In the genomic region with DNA sequence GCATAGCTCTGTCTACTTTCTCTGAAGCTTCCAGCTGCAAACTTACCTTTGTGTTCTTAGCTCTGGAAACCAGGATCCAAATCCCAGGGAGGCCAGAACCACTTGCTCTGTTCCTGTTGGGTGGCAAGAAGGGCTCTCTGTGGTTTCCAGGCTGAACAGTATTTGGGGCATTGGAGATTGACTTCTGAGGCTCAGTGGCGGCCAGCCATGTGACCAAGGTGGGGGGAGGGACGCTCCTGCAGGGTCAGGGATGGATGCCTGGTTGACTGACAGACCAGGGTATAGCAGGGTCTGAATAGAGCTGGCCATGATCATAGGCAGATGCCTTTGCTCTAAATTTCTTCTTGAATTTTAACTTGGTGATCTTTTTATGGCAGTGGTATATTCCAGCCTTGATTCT, we compare ENCODE assay signal across 23 cellular contexts. TPM values are rescaled to one million over a fixed set of nuclear protein-coding genes. Genes with fewer than 3 reads are reported as not detected.
DNase-seq lines count a peak whose midpoint lies in the region; ATAC-seq and TF ChIP-seq lines count a peak whose summit lies in the region.
"Had no signal": no experiment of that assay in that cellular context is flagged by ENCODE, and none has a peak within 500 bp of the region (broad histone marks: within the 10 kb centered on the region; RNA-seq: fewer than 3 reads in every experiment).

No MANE protein-coding gene starts in this region.

- no peaks in the 10 kb centered on the region for H3K36me3 ChIP-seq in GM23338 (ENCODE audit: insufficient read depth)
- H3K36me3 ChIP-seq in neuronal stem cell (replicated peaks in 1 of 2; ENCODE audit: control insufficient read depth in 2 of 2, insufficient read depth in 2 of 2, low read length in 2 of 2): peaks cover 0 to 2% of the 10 kb centered on the region in 2 donors
- no peaks in the 10 kb centered on the region for H3K36me3 ChIP-seq in adrenal gland (replicated peaks in 1 of 2)
- H3K36me3 ChIP-seq: HAP-1 had no signal

- no peak overlapping the region for H4K91ac ChIP-seq in neuronal stem cell (ENCODE audit: low read depth, low read length, poor library complexity)

- H3F3A ChIP-seq in GM23338 (replicated peaks; ENCODE audit: low read depth): no peaks in the 10 kb centered on the region

- H3K36me3 Mint-ChIP-seq in GM23338 (ENCODE audit: low read depth): no peaks in the 10 kb centered on the region

- ATAC-seq in GM23338 (peak; percentile 95), HG03439 (IDR thresholded peaks at IDR 0.05; ENCODE audit: unreplicated experiment) (no peak)

- no peak overlapping the region for H2BK15ac ChIP-seq in neuronal stem cell (ENCODE audit: low read length)

- H3K4me1 ChIP-seq in GM23338 (ENCODE audit: insufficient read depth): no peaks in the 10 kb centered on the region
- H3K4me1 ChIP-seq in neuronal stem cell (ENCODE audit: control insufficient read depth in 2 of 2, insufficient read depth in 1 of 2, low read depth in 1 of 2, low read length in 2 of 2): peaks cover 2 to 10% of the 10 kb centered on the region in 2 donors
- no peaks in the 10 kb centered on the region for H3K4me1 ChIP-seq in adrenal gland (replicated peaks in 1 of 2)
- H3K4me1 ChIP-seq: BLaER1 treated with 17β-estradiol and CSF1 and Interleukin-3, amounts not matched to agents 10 nM and 100 nM; Caco-2; HAP-1 had no signal

- H3K4me3 Mint-ChIP-seq in GM23338: no peak overlapping the region
- H3K4me3 Mint-ChIP-seq: CD4-positive, alpha-beta memory T cell; IgD-negative memory B cell had no signal

- intact Hi-C loops in adrenal gland (cut with DNase I): no loop called here

- H3K27me3 ChIP-seq in GM23338 (ENCODE audit: insufficient read depth) (no peaks in the 10 kb centered on the region), neuronal stem cell (ENCODE audit: control insufficient read depth in 3 of 3, insufficient read depth in 3 of 3, low read depth in 1 of 3, low read length in 3 of 3) (no peaks in the 10 kb centered on the region), adrenal gland (no peaks in the 10 kb centered on the region)
- H3K27me3 ChIP-seq: BLaER1 treated with 17β-estradiol and CSF1 and Interleukin-3, amounts not matched to agents 10 nM and 100 nM had no signal

- no peak overlapping the region for H3K18ac ChIP-seq in neuronal stem cell (ENCODE audit: low read length)

- H4K8ac ChIP-seq in neuronal stem cell (ENCODE audit: low read depth, low read length): no peak overlapping the region

- peaks cover 5% of the 10 kb centered on the region; the same call in 1 of the 3 replicates for H3K4me1 Mint-ChIP-seq in GM23338
- H3K4me1 Mint-ChIP-seq: CD4-positive, alpha-beta memory T cell; IgD-negative memory B cell had no signal

- DNase-seq in GM23338 (ENCODE audit: low spot score) (peak; percentile 42), ecto neural progenitor cell (ENCODE audit: low spot score) (peak; percentile 56), iPS-NIHi7 (ENCODE audit: extremely low spot score) (peak; percentile 63), neuronal stem cell (ENCODE audit: low spot score) (no peak), kidney tubule cell (ENCODE audit: low spot score) (no peak), adrenal gland (no peak)
- DNase-seq in stimulated activated CD4-positive, alpha-beta T cell treated with anti-CD3 and anti-CD28 coated beads, Interleukin-12 subunit alpha, Interleukin-12 subunit beta, amount 100 ng/mL, for 4 hours: no peak
- DNase-seq: 8988T; Caco-2; CD4-positive, alpha-beta memory T cell; DMS 273 treated with DMSO at 0.1 percent for 48 hours; DND-41; Kasumi-1; NCI-H1417; NCI-H1694 treated with DMSO at 0.1 percent for 48 hours; NCI-H2081 treated with DMSO at 0.1 percent for 48 hours; NCI-H2171 treated with DMSO at 0.1 percent for 48 hours; NCI-H526; Right ventricle myocardium superior had no signal

- WGBS in neuronal stem cell (ENCODE audit: extremely low coverage in 2 of 2, insufficient read length in 2 of 2, insufficient replicate concordance in 1 of 2), 2 donors: no CpG with 5 or more reads among the region's 2 CpGs
- 80 to 88% (median 86%) methylated on average over 2 of the region's 2 CpGs; no CpG with 5 or more reads in 1 of the 4 donors for whole genome bisulfite sequencing in adrenal gland, 4 donors

- H3K14ac ChIP-seq in neuronal stem cell (ENCODE audit: low read length): no peak overlapping the region

- H3K9me3 ChIP-seq in neuronal stem cell (replicated peaks in 1 of 2; ENCODE audit: control insufficient read depth in 2 of 2, insufficient read depth in 1 of 2, low read depth in 1 of 2, low read length in 2 of 2) (peaks cover 0 to 2% of the 10 kb centered on the region in 2 donors), adrenal gland (replicated peaks in 1 of 3) (no peaks in the 10 kb centered on the region)
- H3K9me3 ChIP-seq: BLaER1 treated with 17β-estradiol and CSF1 and Interleukin-3, amounts not matched to agents 10 nM and 100 nM; Caco-2; HAP-1 had no signal

- H2BK5ac ChIP-seq in neuronal stem cell (ENCODE audit: low read length): no peak overlapping the region

- no peak overlapping the region for H2AK5ac ChIP-seq in neuronal stem cell (ENCODE audit: low read depth, low read length)

- H3K79me2 ChIP-seq in GM23338 (replicated peaks; ENCODE audit: insufficient read depth): no peaks in the 10 kb centered on the region

- H3K23ac ChIP-seq in neuronal stem cell (ENCODE audit: low read depth, low read length, poor library complexity): no peak overlapping the region

- no peaks in the 10 kb centered on the region for H3K27me3 Mint-ChIP-seq in GM23338 (ENCODE audit: insufficient read depth, low read depth, poor library complexity)
- H3K27me3 Mint-ChIP-seq: CD4-positive, alpha-beta memory T cell; IgD-negative memory B cell had no signal

- no peaks in the 10 kb centered on the region for H3K9me3 Mint-ChIP-seq in GM23338
- H3K9me3 Mint-ChIP-seq: CD4-positive, alpha-beta memory T cell; IgD-negative memory B cell had no signal

- no peak overlapping the region for H3K9ac ChIP-seq in neuronal stem cell (ENCODE audit: low read depth, low read length, poor library complexity)
- H3K9ac ChIP-seq: BLaER1 treated with 17β-estradiol and CSF1 and Interleukin-3, amounts not matched to agents 10 nM and 100 nM had no signal

- 0 out of 2 replicates have a peak overlapping the region, but pooled peaks have one; percentile 33 for H2AFZ ChIP-seq in GM23338
- H2AFZ ChIP-seq in neuronal stem cell (ENCODE audit: low read length): peak overlapping the region; percentile 79

- H3K4ac ChIP-seq in neuronal stem cell (ENCODE audit: low read length): no peak overlapping the region

- TF ChIP-seq POLR2A in adrenal gland (IDR thresholded peaks at IDR 0.05): no peak

- H3K4me2 ChIP-seq in GM23338: no peak overlapping the region
- H3K4me2 ChIP-seq in neuronal stem cell (ENCODE audit: insufficient read depth, low read length, poor library complexity, severe bottlenecking): no peak overlapping the region

- TF ChIP-seq CTCF in GM23338 (conservative IDR thresholded peaks at IDR 0.05; ENCODE audit: low read depth in 2 of 2) (no peak), adrenal gland (IDR thresholded peaks at IDR 0.05) (no peak)

- no peaks in the 10 kb centered on the region for H4K20me1 ChIP-seq in GM23338 (replicated peaks; ENCODE audit: insufficient read depth)
- H4K20me1 ChIP-seq: BLaER1 treated with 17β-estradiol and CSF1 and Interleukin-3, amounts not matched to agents 10 nM and 100 nM had no signal

- H3K9me2 ChIP-seq in GM23338 (ENCODE audit: insufficient read depth): no peaks in the 10 kb centered on the region

- H3K4me3 ChIP-seq in GM23338 (no peak overlapping the region), neuronal stem cell (ENCODE audit: low read length in 2 of 2) (no peak overlapping the region), adrenal gland (no peak overlapping the region)
- H3K4me3 ChIP-seq: BLaER1 treated with 17β-estradiol and CSF1 and Interleukin-3, amounts not matched to agents 10 nM and 100 nM; HAP-1 had no signal

- H2BK120ac ChIP-seq in neuronal stem cell (ENCODE audit: low read depth, low read length): no peak overlapping the region

- no peak overlapping the region for H3K27ac Mint-ChIP-seq in GM23338
- H3K27ac Mint-ChIP-seq: IgD-negative memory B cell had no signal

- no peak overlapping the region for H2BK12ac ChIP-seq in neuronal stem cell (ENCODE audit: low read length)

- H3K27ac ChIP-seq in GM23338 (ENCODE audit: low read depth) (no peak overlapping the region), neuronal stem cell (replicated peaks; ENCODE audit: low read length) (no peak overlapping the region), adrenal gland (no peak overlapping the region)
- H3K27ac ChIP-seq: BLaER1 treated with 17β-estradiol and CSF1 and Interleukin-3, amounts not matched to agents 10 nM and 100 nM had no signal

- no peaks in the 10 kb centered on the region for H3K79me1 ChIP-seq in neuronal stem cell (ENCODE audit: low read depth, low read length)

TF ChIP-seq in GM23338, 12 proteins besides CTCF, POLR2A, EP300 and RAD21 (continues in another document):
- TF ChIP-seq JUNB (IDR thresholded peaks at IDR 0.05; ENCODE audit: unreplicated experiment) (no peak), STAT1 (IDR thresholded peaks at IDR 0.05; ENCODE audit: unreplicated experiment) (no peak), POLR2AphosphoS5 (IDR thresholded peaks at IDR 0.05; ENCODE audit: low read depth) (no peak), CREB1 (CRISPR knock-in tag; IDR thresholded peaks at IDR 0.05; ENCODE audit: low read depth) (no peak), EZH2phosphoT487 (IDR thresholded peaks at IDR 0.05; ENCODE audit: unreplicated experiment) (no peak), NANOG (IDR thresholded peaks at IDR 0.05; ENCODE audit: borderline replicate concordance) (no peak)

RNA-seq across cellular contexts. Expression of gene SLC4A5, which starts 15.1 kb away (rescaled TPM):
- total RNA-seq in GM23338 (2014; rRNA removed; shearing (Covaris generic)): 0.24 and 0.89 TPM in 2 replicates
- polyA plus RNA-seq in GM23338 (2016; fragmentation: Nextera tagmentation; extraction: Ambion mirVana): 0.50 and 0.70 TPM in 2 replicates
- polyA plus RNA-seq in neuronal stem cell (2013, experiment 1 of 2): 1.2 TPM
- 1.1 TPM for polyA plus RNA-seq in neuronal stem cell (2013, experiment 2 of 2)
- 1 to 10 TPM in 1 of 8 donors, under 1 TPM in 6, not detected in 1; 0.14 to 1.3 (median 0.74) TPM for total RNA-seq in adrenal gland
- 1 to 10 TPM in 1 of 3 donors, under 1 TPM in 2; 0.51 to 2.7 (median 0.71) TPM for polyA plus RNA-seq in adrenal gland

RNA-seq across cellular contexts. Expression of gene DCTN1, which starts 52.0 kb away (rescaled TPM):
- total RNA-seq in GM23338 (2014; rRNA removed; shearing (Covaris generic)): 131 and 145 TPM in 2 replicates
- polyA plus RNA-seq in GM23338 (2016; fragmentation: Nextera tagmentation; extraction: Ambion mirVana) (108 and 126 TPM in 2 replicates), adrenal gland (100 to 1,000 TPM; 142 to 258 (median 212) TPM)
- polyA plus RNA-seq in neuronal stem cell (2013, experiment 1 of 2): 127 TPM
- 131 TPM for polyA plus RNA-seq in neuronal stem cell (2013, experiment 2 of 2)
- total RNA-seq in adrenal gland: 100 to 1,000 TPM; 106 to 188 (median 146) TPM

Comparison
In these comparisons a context has a peak if more than half of its experiments do, and no peak if none do; other contexts are left out.
1. DNase-seq: peak in GM23338 (single experiment), ecto neural progenitor cell (single experiment) and iPS-NIHi7 (single experiment); none in neuronal stem cell (single experiment), kidney tubule cell (single experiment), adrenal gland (0 of 7) and stimulated activated CD4-positive, alpha-beta T cell treated with anti-CD3 and anti-CD28 coated beads, Interleukin-12 subunit alpha, Interleukin-12 subunit beta, amount 100 ng/mL, for 4 hours (single experiment).